Comparison of ENCODE assay signal across 19 cellular contexts in genomic region chr18:12943200-12943599, GRCh38. TPM values are rescaled to one million over a fixed set of nuclear protein-coding genes. Genes with fewer than 3 reads are reported as not detected.
DNase-seq lines count a peak whose midpoint lies in the region; ATAC-seq, FAIRE-seq and TF ChIP-seq lines count a peak whose summit lies in the region.
"Had no signal": no experiment of that assay in that cellular context is flagged by ENCODE, and none has a peak within 500 bp of the region (broad histone marks: within the 10 kb centered on the region; RNA-seq: fewer than 3 reads in every experiment).

No MANE protein-coding gene starts in this region.

- CTCF ChIA-PET in activated CD8-positive, alpha-beta T cell treated with anti-CD3 and anti-CD28 coated beads for 36 hours (lab: Charles Lee), result interaction anchor here (1.0 to 3.2 kb wide), 6 partner anchors 9 to 551 kb away, joined by 3 to 19 read pairs (median 6); no protein-coding TSS in a partner anchor
- CTCF ChIA-PET in activated CD8-positive, alpha-beta T cell treated with anti-CD3 and anti-CD28 coated beads, Interleukin-2, amount 10 ng/mL, durations not matched to agents 7 days and 5 days (lab: Charles Lee), result interaction anchor here (1.3 to 4.4 kb wide), 5 partner anchors 9 to 216 kb away, joined by 3 to 39 read pairs (median 3); no protein-coding TSS in a partner anchor

- H3K27ac Mint-ChIP-seq in activated CD8-positive, alpha-beta T cell treated with anti-CD3 and anti-CD28 coated beads for 36 hours, result no peak overlapping the region
- no peak overlapping the region for H3K27ac Mint-ChIP-seq in activated CD8-positive, alpha-beta T cell treated with anti-CD3 and anti-CD28 coated beads, Interleukin-2, amount 10 ng/mL, durations not matched to agents 7 days and 5 days
- H3K27ac Mint-ChIP-seq in endothelial cell (ENCODE audit: unreplicated experiment), result no peak overlapping the region
- H3K27ac Mint-ChIP-seq: CD4-positive, alpha-beta T cell; HFFc6; IgD-negative memory B cell had no signal

- H3K27me3 Mint-ChIP-seq in activated CD8-positive, alpha-beta T cell treated with anti-CD3 and anti-CD28 coated beads for 36 hours, result no peaks in the 10 kb centered on the region
- H3K27me3 Mint-ChIP-seq in activated CD8-positive, alpha-beta T cell treated with anti-CD3 and anti-CD28 coated beads, Interleukin-2, amount 10 ng/mL, durations not matched to agents 7 days and 5 days (ENCODE audit: low read depth), result no peaks in the 10 kb centered on the region
- peaks cover 4% of the 10 kb centered on the region for H3K27me3 Mint-ChIP-seq in endothelial cell (ENCODE audit: unreplicated experiment)
- H3K27me3 Mint-ChIP-seq: CD4-positive, alpha-beta T cell; IgD-negative memory B cell had no signal

- no peak overlapping the region for H3K4me3 Mint-ChIP-seq in activated CD8-positive, alpha-beta T cell treated with anti-CD3 and anti-CD28 coated beads for 36 hours
- no peak overlapping the region for H3K4me3 Mint-ChIP-seq in activated CD8-positive, alpha-beta T cell treated with anti-CD3 and anti-CD28 coated beads, Interleukin-2, amount 10 ng/mL, durations not matched to agents 7 days and 5 days
- no peak overlapping the region for H3K4me3 Mint-ChIP-seq in endothelial cell (ENCODE audit: unreplicated experiment)
- H3K4me3 Mint-ChIP-seq: CD4-positive, alpha-beta T cell; HFFc6 had no signal

- no peaks in the 10 kb centered on the region for H3K9me3 Mint-ChIP-seq in activated CD8-positive, alpha-beta T cell treated with anti-CD3 and anti-CD28 coated beads for 36 hours
- H3K9me3 Mint-ChIP-seq in activated CD8-positive, alpha-beta T cell treated with anti-CD3 and anti-CD28 coated beads, Interleukin-2, amount 10 ng/mL, durations not matched to agents 7 days and 5 days (ENCODE audit: insufficient read depth), result no peaks in the 10 kb centered on the region
- no peaks in the 10 kb centered on the region for H3K9me3 Mint-ChIP-seq in endothelial cell (ENCODE audit: unreplicated experiment)
- H3K9me3 Mint-ChIP-seq: CD4-positive, alpha-beta T cell; HFFc6; IgD-negative memory B cell had no signal

- peaks cover 19% of the 10 kb centered on the region for H3K4me1 Mint-ChIP-seq in activated CD8-positive, alpha-beta T cell treated with anti-CD3 and anti-CD28 coated beads for 36 hours (ENCODE audit: low read depth)
- H3K4me1 Mint-ChIP-seq in activated CD8-positive, alpha-beta T cell treated with anti-CD3 and anti-CD28 coated beads, Interleukin-2, amount 10 ng/mL, durations not matched to agents 7 days and 5 days (ENCODE audit: low read depth), result peaks cover 23% of the 10 kb centered on the region
- H3K4me1 Mint-ChIP-seq in endothelial cell (ENCODE audit: unreplicated experiment), result peaks cover 16% of the 10 kb centered on the region

- intact Hi-C loops in activated CD8-positive, alpha-beta T cell treated with anti-CD3 and anti-CD28 coated beads for 36 hours (cut with micrococcal nuclease), result loop anchor here (10.0 kb wide), 1 partner anchor 568 kb away; the partner anchor contains the start of gene AFG3L2
- intact Hi-C loops in left cardiac atrium (cut with DNase I), result no loop called here

- ATAC-seq in activated CD8-positive, alpha-beta T cell treated with anti-CD3 and anti-CD28 coated beads for 36 hours, result no peak
- no peak for ATAC-seq in activated CD8-positive, alpha-beta T cell treated with anti-CD3 and anti-CD28 coated beads, Interleukin-2, amount 10 ng/mL, durations not matched to agents 7 days and 5 days
- no peak for ATAC-seq in left cardiac atrium

- FAIRE-seq in RCC 7860 (lab: Jason Lieb, UNC), result no peak
- FAIRE-seq: HTR-8/SVneo had no signal

- no peak for TF ChIP-seq CTCF in activated CD8-positive, alpha-beta T cell treated with anti-CD3 and anti-CD28 coated beads for 36 hours (IDR thresholded peaks at IDR 0.05)
- no peak for TF ChIP-seq CTCF in fibroblast of mammary gland (conservative IDR thresholded peaks at IDR 0.05; ENCODE audit: control insufficient read depth, insufficient read depth, low read depth, low read length)
- no peak for TF ChIP-seq CTCF in endothelial cell (IDR thresholded peaks at IDR 0.05; ENCODE audit: unreplicated experiment)

- POLR2A ChIA-PET in activated CD8-positive, alpha-beta T cell treated with anti-CD3 and anti-CD28 coated beads for 36 hours (lab: Charles Lee), result no interaction called here
- POLR2A ChIA-PET in activated CD8-positive, alpha-beta T cell treated with anti-CD3 and anti-CD28 coated beads, Interleukin-2, amount 10 ng/mL, durations not matched to agents 7 days and 5 days (lab: Charles Lee), result interaction anchor here (0.6 to 2.1 kb wide), 3 partner anchors 24 to 241 kb away, joined by 3 to 7 read pairs (median 4); partner anchors contain the start of genes CEP192, CEP76 and PSMG2

- H3K36me3 Mint-ChIP-seq in activated CD8-positive, alpha-beta T cell treated with anti-CD3 and anti-CD28 coated beads for 36 hours (ENCODE audit: low read depth), result peaks cover 9% of the 10 kb centered on the region
- no peaks in the 10 kb centered on the region for H3K36me3 Mint-ChIP-seq in activated CD8-positive, alpha-beta T cell treated with anti-CD3 and anti-CD28 coated beads, Interleukin-2, amount 10 ng/mL, durations not matched to agents 7 days and 5 days (ENCODE audit: low read depth)
- no peaks in the 10 kb centered on the region for H3K36me3 Mint-ChIP-seq in endothelial cell (ENCODE audit: low read depth, unreplicated experiment)

- no peak overlapping the region for H3K4me3 ChIP-seq in fibroblast of mammary gland (ENCODE audit: control insufficient read depth, low read depth, low read length)

- DNase-seq in activated CD8-positive, alpha-beta T cell treated with anti-CD3 and anti-CD28 coated beads for 36 hours, result peak; percentile 18
- DNase-seq in activated CD8-positive, alpha-beta T cell treated with anti-CD3 and anti-CD28 coated beads, Interleukin-2, amount 10 ng/mL, durations not matched to agents 7 days and 5 days, result no peak
- DNase-seq in RCC 7860 (ENCODE audit: low spot score) (peak; percentile 7), fibroblast of mammary gland (ENCODE audit: low read depth) (peak; percentile 54), GM19238 (ENCODE audit: insufficient read length, low spot score) (no peak), HPDE6-E6E7 (ENCODE audit: extremely low spot score) (no peak), left cardiac atrium (no peak), endothelial cell (ENCODE audit: low spot score) (no peak)
- DNase-seq: 8988T; CD4-positive, alpha-beta T cell; HFFc6; Kasumi-1; NCI-H1092 treated with DMSO at 0.1 percent for 48 hours; NCI-H2081 treated with DMSO at 0.1 percent for 48 hours; NCI-H446 treated with DMSO at 0.1 percent for 48 hours; NCI-H748 treated with DMSO at 0.1 percent for 48 hours; OCI-M1 had no signal

RNA-seq across cellular contexts. Expression of gene SEH1L, which starts 4.6 kb away (rescaled TPM):
- 100 to 1,000 TPM; 105 to 110 TPM for total RNA-seq in activated CD8-positive, alpha-beta T cell treated with anti-CD3 and anti-CD28 coated beads for 36 hours
- 10 to 100 TPM; 58.6 to 62.3 TPM for total RNA-seq in activated CD8-positive, alpha-beta T cell treated with anti-CD3 and anti-CD28 coated beads, Interleukin-2, amount 10 ng/mL, durations not matched to agents 7 days and 5 days
- 10 to 100 TPM; 16.9 to 28.9 TPM for total RNA-seq in left cardiac atrium
- total RNA-seq in endothelial cell (ENCODE audit: unreplicated experiment), result 35.1 TPM

RNA-seq across cellular contexts. Expression of gene CEP192, which starts 48.0 kb away (rescaled TPM):
- total RNA-seq in activated CD8-positive, alpha-beta T cell treated with anti-CD3 and anti-CD28 coated beads for 36 hours, result 10 to 100 TPM; 39.5 to 42.9 TPM
- total RNA-seq in activated CD8-positive, alpha-beta T cell treated with anti-CD3 and anti-CD28 coated beads, Interleukin-2, amount 10 ng/mL, durations not matched to agents 7 days and 5 days, result 10 to 100 TPM; 55.9 to 61.0 TPM
- total RNA-seq in left cardiac atrium (10 to 100 TPM; 24.6 to 27.1 TPM), endothelial cell (ENCODE audit: unreplicated experiment) (23.2 TPM)

RNA-seq across cellular contexts. Expression of gene PTPN2, which starts 59.2 kb away (rescaled TPM):
- 10 to 100 TPM; 50.8 to 55.8 TPM for total RNA-seq in activated CD8-positive, alpha-beta T cell treated with anti-CD3 and anti-CD28 coated beads for 36 hours
- 10 to 100 TPM; 52.9 to 53.6 TPM for total RNA-seq in activated CD8-positive, alpha-beta T cell treated with anti-CD3 and anti-CD28 coated beads, Interleukin-2, amount 10 ng/mL, durations not matched to agents 7 days and 5 days
- total RNA-seq in left cardiac atrium, result 10 to 100 TPM; 15.0 to 18.1 TPM
- total RNA-seq in endothelial cell (ENCODE audit: unreplicated experiment), result 23.9 TPM

Comparison
In these comparisons a context has a peak if more than half of its experiments do, and no peak if none do; other contexts are left out.
1. DNase-seq: peak in activated CD8-positive, alpha-beta T cell treated with anti-CD3 and anti-CD28 coated beads for 36 hours (single experiment), RCC 7860 (single experiment) and fibroblast of mammary gland (single experiment); none in activated CD8-positive, alpha-beta T cell treated with anti-CD3 and anti-CD28 coated beads, Interleukin-2, amount 10 ng/mL, durations not matched to agents 7 days and 5 days (single experiment), GM19238 (single experiment), HPDE6-E6E7 (single experiment), left cardiac atrium (single experiment) and endothelial cell (single experiment).